8 cellular contexts compared by ENCODE assay signal in genomic region chr22:19429950-19430889, GRCh38. TPM values are rescaled to one million over a fixed set of nuclear protein-coding genes. Genes with fewer than 3 reads are reported as not detected.
A peak's percentile ranks its signal among the peaks of the same experiment; 100 is the strongest.
DNase-seq lines count a peak whose midpoint lies in the region; ATAC-seq, FAIRE-seq and TF ChIP-seq lines count a peak whose summit lies in the region.

No MANE protein-coding gene starts in this region.

- TF ChIP-seq EP300 in gastroesophageal sphincter (IDR thresholded peaks at IDR 0.05), result no peak

- no peak overlapping the region for H2BK12ac ChIP-seq in trophoblast cell (ENCODE audit: low read length)

- peaks cover 16% of the 10 kb centered on the region for H3K79me2 ChIP-seq in trophoblast cell (ENCODE audit: control insufficient read depth, insufficient read depth, low read length, poor library complexity)

- peak overlapping the region in 3 of 4 donors; percentile 90 to 98 (median 95) for H3K27ac ChIP-seq in gastroesophageal sphincter
- H3K27ac ChIP-seq in trophoblast cell (ENCODE audit: low read depth, low read length), result no peak overlapping the region

- H3K4ac ChIP-seq in trophoblast cell (ENCODE audit: low read depth, low read length), result peak overlapping the region; percentile 100

- peaks cover 12% of the 10 kb centered on the region for H3K79me1 ChIP-seq in trophoblast cell (ENCODE audit: low read length)

- FAIRE-seq in GM12891 (lab: Jason Lieb, UNC) (peak; percentile 66), frontal cortex (lab: Jason Lieb, UNC) (no peak)

- no peak overlapping the region for H2BK5ac ChIP-seq in trophoblast cell (ENCODE audit: low read depth, low read length, poor library complexity)

- 22 to 23% methylated on average over 7 to 8 of the region's 12 CpGs for WGBS in gastroesophageal sphincter (ENCODE audit: low coverage in 1 of 2), 2 donors
- WGBS in trophoblast cell (ENCODE audit: extremely low coverage, insufficient coverage, insufficient read length), result no CpG with 5 or more reads among the region's 12 CpGs

- no peak overlapping the region for H3K14ac ChIP-seq in trophoblast cell (ENCODE audit: low read length)

- ATAC-seq in gastroesophageal sphincter, result no peak
- no peak for ATAC-seq in HG03571 (IDR thresholded peaks at IDR 0.05; ENCODE audit: unreplicated experiment)

- DNase-seq in GM12891 (ENCODE audit: insufficient read length, low spot score) (no peak), NCI-H2227 treated with DMSO at 0.1 percent for 48 hours (lab: John Stamatoyannopoulos, UW) (peak; percentile 22), trophoblast cell (no peak), frontal cortex (ENCODE audit: low spot score in 2 of 2) (no peak), inferior parietal cortex (ENCODE audit: extremely low spot score) (no peak)
- DNase-seq in activated T-cell treated with anti-CD3 and anti-CD28 coated beads, Interleukin-2, amount 50 U/mL, for 1 hour, result peak; percentile 42

- H2AK5ac ChIP-seq in trophoblast cell (ENCODE audit: low read length), result no peak overlapping the region

- H3K36me3 ChIP-seq in gastroesophageal sphincter (peaks cover 0 to 11% of the 10 kb centered on the region in 2 donors), trophoblast cell (ENCODE audit: control insufficient read depth in 1 of 2, insufficient read depth in 2 of 2, low read length in 2 of 2) (peaks cover 2 to 8% of the 10 kb centered on the region in 2 experiments)

- no peak overlapping the region for H3K18ac ChIP-seq in trophoblast cell (ENCODE audit: low read length)

- no peak overlapping the region for H3K23ac ChIP-seq in trophoblast cell (ENCODE audit: low read length)

- H3K9ac ChIP-seq in trophoblast cell (ENCODE audit: low read length), result peak overlapping the region; percentile 86

- no peak overlapping the region for H4K8ac ChIP-seq in trophoblast cell (ENCODE audit: low read depth, low read length)

- no peak for TF ChIP-seq CTCF in gastroesophageal sphincter (IDR thresholded peaks at IDR 0.05)

- H4K91ac ChIP-seq in trophoblast cell (ENCODE audit: low read depth, low read length), result no peak overlapping the region

- H3K4me2 ChIP-seq in trophoblast cell (ENCODE audit: low read length), result peak overlapping the region; percentile 72

- H3K9me3 ChIP-seq in gastroesophageal sphincter, result no peaks in the 10 kb centered on the region
- H3K9me3 ChIP-seq in trophoblast cell (ENCODE audit: insufficient read depth, low read depth, low read length), result no peaks in the 10 kb centered on the region

- H3K4me3 ChIP-seq in gastroesophageal sphincter (peak overlapping the region; percentile 73 to 75), trophoblast cell (ENCODE audit: low read depth, low read length) (peak overlapping the region; percentile 87)

- no peaks in the 10 kb centered on the region for H3K27me3 ChIP-seq in gastroesophageal sphincter
- H3K27me3 ChIP-seq in trophoblast cell (ENCODE audit: insufficient read depth, low read length), result no peaks in the 10 kb centered on the region

- H4K12ac ChIP-seq in trophoblast cell (ENCODE audit: low read depth, low read length), result no peak overlapping the region

- H3K4me1 ChIP-seq in gastroesophageal sphincter (peaks cover 0 to 50% (median 19%) of the 10 kb centered on the region in 3 donors), trophoblast cell (ENCODE audit: control insufficient read depth in 1 of 2, insufficient read depth in 2 of 2, low read length in 2 of 2) (peaks cover 7 to 12% of the 10 kb centered on the region in 2 experiments)

- TF ChIP-seq POLR2A in GM12891 (IDR thresholded peaks at IDR 0.05; ENCODE audit: low read depth, low read length), result no peak
- TF ChIP-seq POLR2A in gastroesophageal sphincter (IDR thresholded peaks at IDR 0.05), result no peak

- H2AFZ ChIP-seq in trophoblast cell (ENCODE audit: insufficient read depth, low read length, poor library complexity), result no peak overlapping the region

- H2BK120ac ChIP-seq in trophoblast cell (ENCODE audit: insufficient read depth, low read length, poor library complexity), result no peak overlapping the region

TF ChIP-seq in GM12891, 5 proteins besides CTCF, POLR2A, EP300 and RAD21:
- TF ChIP-seq TAF1 (IDR thresholded peaks at IDR 0.05; ENCODE audit: low read depth, low read length) (no peak; the same call in none of the 2 replicates), POLR2AphosphoS5 (IDR thresholded peaks at IDR 0.05; ENCODE audit: low read depth, low read length) (0 out of 2 replicates have a peak, but pooled peaks have one; percentile 29), SPI1 (IDR thresholded peaks at IDR 0.05; ENCODE audit: low read depth, low read length) (peak; percentile 21; the same call in 1 of the 2 replicates), POU2F2 (IDR thresholded peaks at IDR 0.05; ENCODE audit: low read depth, low read length) (no peak), PAX5 (IDR thresholded peaks at IDR 0.05; ENCODE audit: insufficient read depth, low read length, severe bottlenecking) (no peak)

RNA-seq across cellular contexts. Expression of gene HIRA, which starts 1.3 kb away (rescaled TPM):
- polyA plus RNA-seq in GM12891 (2012; ENCODE audit: low read depth, missing spikeins), result 11.0 TPM
- total RNA-seq in gastroesophageal sphincter (10 to 100 TPM; 20.5 to 35.6 (median 26.0) TPM), frontal cortex (21.6 TPM)
- 13.1 and 13.7 TPM in 2 replicates for polyA plus RNA-seq in trophoblast cell (2013)

RNA-seq across cellular contexts. Expression of gene MRPL40, which starts 2.1 kb away (rescaled TPM):
- 46.5 TPM for polyA plus RNA-seq in GM12891 (2012; ENCODE audit: low read depth, missing spikeins)
- total RNA-seq in gastroesophageal sphincter, result 10 to 100 TPM; 22.8 to 29.1 (median 25.8) TPM
- polyA plus RNA-seq in trophoblast cell (2013), result 22.4 and 23.6 TPM in 2 replicates
- 18.8 TPM for total RNA-seq in frontal cortex

RNA-seq across cellular contexts. Expression of gene C22orf39, which starts 17.3 kb away (rescaled TPM):
- 18.7 TPM for polyA plus RNA-seq in GM12891 (2012; ENCODE audit: low read depth, missing spikeins)
- 100 to 1,000 TPM in 2 of 4 donors, 10 to 100 TPM in 2; 69.4 to 107 (median 97.0) TPM for total RNA-seq in gastroesophageal sphincter
- 17.3 and 18.3 TPM in 2 replicates for polyA plus RNA-seq in trophoblast cell (2013)
- total RNA-seq in frontal cortex, result 38.3 TPM

RNA-seq across cellular contexts. Expression of gene UFD1, which starts 48.8 kb away (rescaled TPM):
- 76.7 TPM for polyA plus RNA-seq in GM12891 (2012; ENCODE audit: low read depth, missing spikeins)
- total RNA-seq in gastroesophageal sphincter (10 to 100 TPM; 22.7 to 56.2 (median 38.2) TPM), frontal cortex (32.2 TPM)
- 132 TPM in 2 replicates for polyA plus RNA-seq in trophoblast cell (2013)

RNA-seq across cellular contexts. Expression of gene CDC45, which starts 49.5 kb away (rescaled TPM):
- polyA plus RNA-seq in GM12891 (2012; ENCODE audit: low read depth, missing spikeins), result 32.7 TPM
- 1 to 10 TPM in 1 of 4 donors, not detected in 3; 2.1 TPM for total RNA-seq in gastroesophageal sphincter
- 13.0 and 13.1 TPM in 2 replicates for polyA plus RNA-seq in trophoblast cell (2013)
- total RNA-seq in frontal cortex, result 0.82 TPM

Comparison
In these comparisons a context has a peak if more than half of its experiments do, and no peak if none do; other contexts are left out.
1. DNase-seq: peak in NCI-H2227 treated with DMSO at 0.1 percent for 48 hours (single experiment) and activated T-cell treated with anti-CD3 and anti-CD28 coated beads, Interleukin-2, amount 50 U/mL, for 1 hour (single experiment); none in GM12891 (single experiment), trophoblast cell (0 of 2), frontal cortex (0 of 2) and inferior parietal cortex (single experiment).